Comparison of ENCODE assay signal across 11 cellular contexts in the genomic region with DNA sequence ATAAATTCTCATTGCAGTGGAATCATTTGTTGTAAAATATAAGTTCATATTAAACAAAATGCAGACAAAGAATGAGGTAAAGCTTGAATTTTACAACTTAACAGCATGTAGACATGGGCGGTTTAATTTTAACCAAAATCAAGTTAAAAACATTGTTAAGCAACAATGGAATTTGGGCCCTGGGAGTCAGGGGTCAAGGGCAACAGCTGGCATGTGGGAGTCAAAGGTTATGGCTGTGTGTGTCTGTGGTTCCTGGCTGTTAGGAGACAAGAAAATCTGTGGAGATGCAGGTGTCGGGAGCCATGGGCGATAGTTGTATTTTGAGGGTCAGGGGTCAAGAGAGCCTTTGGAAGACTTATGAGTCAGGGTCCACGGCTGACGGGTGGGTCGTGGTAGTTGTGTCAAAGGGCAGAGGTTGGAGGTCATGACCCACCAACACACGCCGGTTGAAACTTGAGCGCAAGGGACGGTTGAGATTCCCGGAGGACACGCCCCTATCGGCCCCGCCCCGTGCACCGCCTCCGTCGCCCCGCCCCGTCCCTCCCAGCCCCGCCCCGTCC. TPM values are rescaled to one million over a fixed set of nuclear protein-coding genes. Genes with fewer than 3 reads are reported as not detected.
DNase-seq lines count a peak whose midpoint lies in the region; ATAC-seq and TF ChIP-seq lines count a peak whose summit lies in the region.
"Had no signal": no experiment of that assay in that cellular context is flagged by ENCODE, and none has a peak within 500 bp of the region (broad histone marks: within the 10 kb centered on the region; RNA-seq: fewer than 3 reads in every experiment).

No MANE protein-coding gene starts in this region.

- H3K27ac Mint-ChIP-seq in mesothelial cell of epicardium: peak overlapping the region; percentile 81
- H3K27ac Mint-ChIP-seq: CD4-positive, alpha-beta T cell; memory B cell had no signal

- H3K36me3 ChIP-seq in cardiac muscle cell (no peaks in the 10 kb centered on the region), upper lobe of left lung (no peaks in the 10 kb centered on the region)

- H3K36me3 Mint-ChIP-seq in mesothelial cell of epicardium: peaks cover 13% of the 10 kb centered on the region

- H3K4me3 ChIP-seq in cardiac muscle cell (peak overlapping the region; percentile 51), coronary artery (peak overlapping the region; percentile 81), upper lobe of left lung (peak overlapping the region in 3 of 4 donors; percentile 68 to 77 (median 70))

- H3K27ac ChIP-seq in cardiac muscle cell (no peak overlapping the region), coronary artery (peak overlapping the region in 1 of 2 donors; percentile 40), upper lobe of left lung (peak overlapping the region in 2 of 4 donors; percentile 64 to 76)

- TF ChIP-seq CTCF in cardiac muscle cell (IDR thresholded peaks at IDR 0.05; ENCODE audit: low read depth, low read length) (no peak), coronary artery (IDR thresholded peaks at IDR 0.05) (no peak), mesothelial cell of epicardium (IDR thresholded peaks at IDR 0.05; ENCODE audit: unreplicated experiment) (no peak), upper lobe of left lung (IDR thresholded peaks at IDR 0.05) (no peak)

- H3K27me3 Mint-ChIP-seq in mesothelial cell of epicardium (ENCODE audit: low read depth): no peaks in the 10 kb centered on the region

- ATAC-seq in left ventricle myocardium superior: no peak
- ATAC-seq in upper lobe of left lung (ENCODE audit: low FRiP score in 2 of 2): no peak
- ATAC-seq in GM18873 (IDR thresholded peaks at IDR 0.05; ENCODE audit: low FRiP score, unreplicated experiment): no peak
- ATAC-seq in GM18870 (IDR thresholded peaks at IDR 0.05; ENCODE audit: unreplicated experiment): no peak
- ATAC-seq in esophagus mucosa: no peak

- TF ChIP-seq POLR2A in upper lobe of left lung (IDR thresholded peaks at IDR 0.05): no peak

- H3K9me3 ChIP-seq in cardiac muscle cell (ENCODE audit: low read depth): no peaks in the 10 kb centered on the region
- H3K9me3 ChIP-seq in upper lobe of left lung: peaks cover 0 to 15% (median 11%) of the 10 kb centered on the region in 4 donors

- WGBS in upper lobe of left lung, 2 donors: 38 to 66% methylated on average over 4 to 13 of the region's 22 CpGs

- H3K4me1 ChIP-seq in cardiac muscle cell (ENCODE audit: low read depth): peaks cover 17% of the 10 kb centered on the region
- H3K4me1 ChIP-seq in upper lobe of left lung: peaks cover 0 to 20% (median 6%) of the 10 kb centered on the region in 4 donors

- DNase-seq in cardiac muscle cell (ENCODE audit: low read depth in 1 of 2, low spot score in 1 of 2) (no peak), left ventricle myocardium superior (no peak), coronary artery (ENCODE audit: low spot score) (no peak), mesothelial cell of epicardium (ENCODE audit: low spot score in 2 of 2, unreplicated experiment in 2 of 2) (no peak), upper lobe of left lung (no peak)
- DNase-seq: CD4-positive, alpha-beta T cell; stimulated activated CD4-positive, alpha-beta T cell treated with anti-CD3 and anti-CD28 coated beads, Interleukin-2, amount 100 ng/mL, for 48 hours had no signal

- H3K4me3 Mint-ChIP-seq in mesothelial cell of epicardium: peak overlapping the region; percentile 78
- H3K4me3 Mint-ChIP-seq: CD4-positive, alpha-beta T cell; memory B cell had no signal

- TF ChIP-seq EP300 in upper lobe of left lung (IDR thresholded peaks at IDR 0.05): no peak

- H3K27me3 ChIP-seq in cardiac muscle cell (no peaks in the 10 kb centered on the region), upper lobe of left lung (peaks cover 0 to 7% (median 2%) of the 10 kb centered on the region in 4 donors)

- H3K4me1 Mint-ChIP-seq in mesothelial cell of epicardium: peaks cover 24% of the 10 kb centered on the region
- H3K4me1 Mint-ChIP-seq: memory B cell had no signal

- peaks cover 24% of the 10 kb centered on the region for H3K9me3 Mint-ChIP-seq in mesothelial cell of epicardium

- intact Hi-C loops in left ventricle myocardium superior (cut with micrococcal nuclease): no loop called here

RNA-seq across cellular contexts. Expression of a gene that starts 0.4 kb away (rescaled TPM):
- 16.8 and 20.0 TPM in 2 replicates for total RNA-seq in cardiac muscle cell
- polyA plus RNA-seq in cardiac muscle cell: 10.9 TPM in 2 replicates
- 3.9 TPM for total RNA-seq in left ventricle myocardium superior
- 51.2 to 60.8 TPM (median 56.1 TPM) in 3 replicates for total RNA-seq in mesothelial cell of epicardium
- 10 to 100 TPM; 12.6 to 81.4 (median 23.9) TPM for total RNA-seq in upper lobe of left lung
- total RNA-seq in esophagus mucosa: 0.56 TPM
- total RNA-seq: CD4-positive, alpha-beta T cell had no signal
